Comparison of ENCODE assay signal across 1 cellular context in the genomic region with DNA sequence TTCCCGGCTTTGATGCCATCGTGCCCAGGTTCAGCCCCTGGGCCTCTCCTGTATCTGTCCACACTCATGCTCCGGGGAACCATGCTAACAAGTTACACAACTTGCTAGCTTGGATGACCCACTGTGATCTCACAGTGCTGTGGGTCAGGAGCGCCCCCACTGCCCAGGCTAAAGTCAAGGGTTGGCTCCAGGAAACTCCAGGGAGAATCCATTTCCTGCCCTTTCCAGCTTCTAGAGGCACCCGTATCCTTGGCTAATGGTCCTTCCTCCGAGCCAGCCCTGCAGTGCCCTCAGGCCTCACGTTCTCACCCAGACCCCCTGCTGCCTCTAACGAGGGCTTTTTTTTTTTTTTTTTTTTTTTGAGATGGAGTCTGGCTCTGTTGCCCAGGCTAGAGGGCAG.
TF ChIP-seq lines count a peak whose summit lies in the region.

No MANE protein-coding gene starts in this region.

TF ChIP-seq in HepG2, 621 proteins besides CTCF, POLR2A, EP300 and RAD21:
- TF ChIP-seq, protein P1, sequence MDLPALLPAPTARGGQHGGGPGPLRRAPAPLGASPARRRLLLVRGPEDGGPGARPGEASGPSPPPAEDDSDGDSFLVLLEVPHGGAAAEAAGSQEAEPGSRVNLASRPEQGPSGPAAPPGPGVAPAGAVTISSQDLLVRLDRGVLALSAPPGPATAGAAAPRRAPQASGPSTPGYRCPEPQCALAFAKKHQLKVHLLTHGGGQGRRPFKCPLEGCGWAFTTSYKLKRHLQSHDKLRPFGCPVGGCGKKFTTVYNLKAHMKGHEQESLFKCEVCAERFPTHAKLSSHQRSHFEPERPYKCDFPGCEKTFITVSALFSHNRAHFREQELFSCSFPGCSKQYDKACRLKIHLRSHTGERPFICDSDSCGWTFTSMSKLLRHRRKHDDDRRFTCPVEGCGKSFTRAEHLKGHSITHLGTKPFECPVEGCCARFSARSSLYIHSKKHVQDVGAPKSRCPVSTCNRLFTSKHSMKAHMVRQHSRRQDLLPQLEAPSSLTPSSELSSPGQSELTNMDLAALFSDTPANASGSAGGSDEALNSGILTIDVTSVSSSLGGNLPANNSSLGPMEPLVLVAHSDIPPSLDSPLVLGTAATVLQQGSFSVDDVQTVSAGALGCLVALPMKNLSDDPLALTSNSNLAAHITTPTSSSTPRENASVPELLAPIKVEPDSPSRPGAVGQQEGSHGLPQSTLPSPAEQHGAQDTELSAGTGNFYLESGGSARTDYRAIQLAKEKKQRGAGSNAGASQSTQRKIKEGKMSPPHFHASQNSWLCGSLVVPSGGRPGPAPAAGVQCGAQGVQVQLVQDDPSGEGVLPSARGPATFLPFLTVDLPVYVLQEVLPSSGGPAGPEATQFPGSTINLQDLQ (CRISPR knock-in tag; IDR thresholded peaks at IDR 0.05): no peak
- TF ChIP-seq CEBPB (IDR thresholded peaks at IDR 0.05; ENCODE audit: borderline replicate concordance, low read depth, low read length) (peak; percentile 26; the same call in 1 of the 2 replicates), STAG1 (CRISPR knock-in tag; IDR thresholded peaks at IDR 0.05) (peak; percentile 48), CEBPG (CRISPR knock-in tag; IDR thresholded peaks at IDR 0.05) (peak; percentile 30; the same call in 1 of the 2 replicates)
